Comparison of ENCODE assay signal across 8 cellular contexts in genomic region chr9:105405514-105406131, GRCh38.
DNase-seq lines count a peak whose midpoint lies in the region; ATAC-seq and TF ChIP-seq lines count a peak whose summit lies in the region.

No MANE protein-coding gene starts in this region.

- H3K4me3 ChIP-seq in KMS-11 (IDR thresholded peaks at IDR 0.05; ENCODE audit: insufficient read depth, low read depth, low read length) = no peak overlapping the region

- H3K4me2 ChIP-seq in KMS-11 = peak overlapping the region; percentile 80

- no peaks in the 10 kb centered on the region for H3K27me3 ChIP-seq in KMS-11 (ENCODE audit: insufficient read depth, low read depth)

- H3K27ac ChIP-seq in KMS-11 = peak overlapping the region; percentile 61

- H3K79me2 ChIP-seq in KMS-11 (ENCODE audit: insufficient read depth, low read depth) = no peaks in the 10 kb centered on the region

- H3K27ac Mint-ChIP-seq in memory B cell = no peak overlapping the region

- ATAC-seq in GM21529 (IDR thresholded peaks at IDR 0.05; ENCODE audit: unreplicated experiment) (peak; percentile 85), memory B cell (ENCODE audit: low read depth) (peak; percentile 44)

- DNase-seq in ELR (ENCODE audit: low read depth) (peak; percentile 20), memory B cell (ENCODE audit: low spot score in 2 of 2) (no peak), NCI-H1930 (lab: John Stamatoyannopoulos, UW) (no peak), SHP77 treated with DMSO at 0.1 percent for 48 hours (lab: John Stamatoyannopoulos, UW) (no peak), dedifferentiated amniotic fluid mesenchymal stem cell (ENCODE audit: extremely low spot score) (no peak)
- DNase-seq in activated CD4-positive, alpha-beta T cell treated with anti-CD3 and anti-CD28 coated beads, Interleukin-2, amount 50 U/mL, for 48 hours = peak; percentile 35 to 60

- no peaks in the 10 kb centered on the region for H3K36me3 ChIP-seq in KMS-11 (ENCODE audit: insufficient read depth)

- H3K9me3 Mint-ChIP-seq in memory B cell = peaks cover 9% of the 10 kb centered on the region

- peaks cover 12% of the 10 kb centered on the region for H3K27me3 Mint-ChIP-seq in memory B cell

- H4K20me1 ChIP-seq in KMS-11 (ENCODE audit: insufficient read depth) = no peaks in the 10 kb centered on the region

- peaks cover 6% of the 10 kb centered on the region for H3K4me1 Mint-ChIP-seq in memory B cell

- H2AFZ ChIP-seq in KMS-11 (ENCODE audit: low read depth) = 0 out of 2 replicates have a peak overlapping the region, but pooled peaks have one; percentile 13

- TF ChIP-seq CTCF in KMS-11 (conservative IDR thresholded peaks at IDR 0.05; ENCODE audit: low read depth, low read length) = no peak

- no peak overlapping the region for H3K4me3 Mint-ChIP-seq in memory B cell

- H3K9ac ChIP-seq in KMS-11 = no peak overlapping the region; the same call in 1 of the 2 replicates

- H3K36me3 Mint-ChIP-seq in memory B cell = peaks cover 4% of the 10 kb centered on the region

- H3K4me1 ChIP-seq in KMS-11 (ENCODE audit: low read depth, poor library complexity, severe bottlenecking) = peaks cover 47% of the 10 kb centered on the region

Comparison
In these comparisons a context has a peak if more than half of its experiments do, and no peak if none do; other contexts are left out.
1. DNase-seq: peak in ELR (single experiment) and activated CD4-positive, alpha-beta T cell treated with anti-CD3 and anti-CD28 coated beads, Interleukin-2, amount 50 U/mL, for 48 hours (2 of 2); none in memory B cell (0 of 2), NCI-H1930 (0 of 2), SHP77 treated with DMSO at 0.1 percent for 48 hours (single experiment) and dedifferentiated amniotic fluid mesenchymal stem cell (single experiment).